In genomic region chrX:72308566-72309296, GRCh38 we compare ENCODE assay signal across 1 cellular context.
TF ChIP-seq lines count a peak whose summit lies in the region.

No MANE protein-coding gene starts in this region.

TF ChIP-seq in HEK293, 187 proteins besides CTCF, POLR2A, EP300 and RAD21 (continued from another document and continues in another):
- TF ChIP-seq ZNF585B (tag by site-specific recombination; IDR thresholded peaks at IDR 0.05) (no peak), ZNF280D (tag by site-specific recombination; IDR thresholded peaks at IDR 0.05) (no peak), ZNF26 (tag by site-specific recombination; IDR thresholded peaks at IDR 0.05) (no peak), ZNF423 (tag by site-specific recombination; IDR thresholded peaks at IDR 0.05) (no peak; the same call in 1 of the 2 replicates), ZNF704 (tag by site-specific recombination; IDR thresholded peaks at IDR 0.05) (no peak), MYNN (tag by site-specific recombination; IDR thresholded peaks at IDR 0.05; ENCODE audit: borderline replicate concordance) (no peak), YY1 (tag by site-specific recombination; IDR thresholded peaks at IDR 0.05) (no peak), ZNF146 (tag by site-specific recombination; IDR thresholded peaks at IDR 0.05) (no peak), ZNF155 (tag by site-specific recombination; IDR thresholded peaks at IDR 0.05) (no peak), ZNF677 (tag by site-specific recombination; IDR thresholded peaks at IDR 0.05) (no peak), MEIS1 (CRISPR knock-in tag; IDR thresholded peaks at IDR 0.05; ENCODE audit: borderline replicate concordance) (no peak), GLIS1 (tag by site-specific recombination; IDR thresholded peaks at IDR 0.05) (0 out of 2 replicates have a peak, but pooled peaks have one; percentile 30), ZNF174 (tag by site-specific recombination; IDR thresholded peaks at IDR 0.05) (no peak), ZNF416 (tag by site-specific recombination; IDR thresholded peaks at IDR 0.05) (no peak), EGR2 (tag by site-specific recombination; IDR thresholded peaks at IDR 0.05; ENCODE audit: low read depth) (no peak), ZNF157 (tag by site-specific recombination; IDR thresholded peaks at IDR 0.05) (no peak), SP2 (tag by site-specific recombination; IDR thresholded peaks at IDR 0.05) (no peak), BCL11B (tag by site-specific recombination; IDR thresholded peaks at IDR 0.05; ENCODE audit: low read depth) (no peak), ZNF292 (tag by site-specific recombination; IDR thresholded peaks at IDR 0.05; ENCODE audit: borderline replicate concordance, low read depth) (no peak), YY2 (tag by site-specific recombination; IDR thresholded peaks at IDR 0.05) (no peak), ZNF37A (tag by site-specific recombination; IDR thresholded peaks at IDR 0.05) (no peak), HOXA7 (CRISPR knock-in tag; IDR thresholded peaks at IDR 0.05; ENCODE audit: borderline replicate concordance) (no peak), ZNF670 (tag by site-specific recombination; IDR thresholded peaks at IDR 0.05; ENCODE audit: low read depth) (no peak), ZNF324 (tag by site-specific recombination; IDR thresholded peaks at IDR 0.05) (no peak), ZNF488 (tag by site-specific recombination; IDR thresholded peaks at IDR 0.05) (no peak), ZBTB20 (tag by site-specific recombination; IDR thresholded peaks at IDR 0.05) (peak; percentile 40; the same call in 1 of the 2 replicates), ZNF18 (tag by site-specific recombination; IDR thresholded peaks at IDR 0.05) (no peak), ZNF707 (tag by site-specific recombination; IDR thresholded peaks at IDR 0.05) (no peak), HOXC10 (CRISPR knock-in tag; IDR thresholded peaks at IDR 0.05) (no peak), PRDM4 (tag by site-specific recombination; IDR thresholded peaks at IDR 0.05) (no peak), ZNF133 (tag by site-specific recombination; IDR thresholded peaks at IDR 0.05) (no peak), ZBTB8A (tag by site-specific recombination; IDR thresholded peaks at IDR 0.05) (peak; percentile 77), REST (tag by site-specific recombination; IDR thresholded peaks at IDR 0.05) (no peak), ZFP37 (tag by site-specific recombination; IDR thresholded peaks at IDR 0.05) (no peak), ZNF19 (tag by site-specific recombination; IDR thresholded peaks at IDR 0.05; ENCODE audit: low read depth) (no peak), GLI4 (tag by site-specific recombination; IDR thresholded peaks at IDR 0.05) (no peak), ZNF514 (tag by site-specific recombination; IDR thresholded peaks at IDR 0.05) (no peak), ZNF664 (tag by site-specific recombination; IDR thresholded peaks at IDR 0.05) (no peak), KLF7 (tag by site-specific recombination; IDR thresholded peaks at IDR 0.05; ENCODE audit: borderline replicate concordance) (no peak), OVOL3 (tag by site-specific recombination; IDR thresholded peaks at IDR 0.05) (no peak), HOXD13 (CRISPR knock-in tag; IDR thresholded peaks at IDR 0.05; ENCODE audit: borderline replicate concordance) (no peak), ZSCAN4 (tag by site-specific recombination; IDR thresholded peaks at IDR 0.05) (no peak), SETDB1 (IDR thresholded peaks at IDR 0.05; ENCODE audit: insufficient read length, low read length) (no peak)
